Comparison of ENCODE assay signal across 9 cellular contexts in the genomic region with DNA sequence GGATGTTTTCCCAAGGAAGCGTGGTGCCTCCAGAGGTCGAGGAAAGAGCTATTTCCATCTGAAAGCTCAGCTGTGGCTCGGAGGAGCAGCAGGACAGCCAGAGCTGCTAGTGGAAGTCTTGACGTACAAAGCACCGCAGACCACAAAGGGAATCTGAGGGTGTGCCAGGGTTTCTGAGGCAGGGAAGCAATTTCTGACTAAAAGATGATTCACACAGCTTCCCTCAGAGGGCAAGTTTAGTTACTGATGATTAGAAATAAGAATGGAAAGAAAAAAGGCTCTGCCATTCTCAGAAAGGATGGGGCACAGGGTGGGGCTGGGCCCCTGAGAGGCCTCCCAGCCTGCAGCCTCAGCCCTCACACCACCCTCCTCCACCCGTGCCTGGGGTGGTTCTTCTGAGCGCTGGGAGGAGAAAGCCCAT. TPM values are rescaled to one million over a fixed set of nuclear protein-coding genes. Genes with fewer than 3 reads are reported as not detected.
DNase-seq lines count a peak whose midpoint lies in the region; ATAC-seq lines count a peak whose summit lies in the region.
"Had no signal": no experiment of that assay in that cellular context is flagged by ENCODE, and none has a peak within 500 bp of the region (broad histone marks: within the 10 kb centered on the region; RNA-seq: fewer than 3 reads in every experiment).

No MANE protein-coding gene starts in this region.

- DNase-seq in HCEC 1CT: peak; percentile 98
- DNase-seq in SW 1271 (lab: John Stamatoyannopoulos, UW): peak; percentile 44 to 72
- DNase-seq in stimulated activated CD4-positive, alpha-beta T cell treated with anti-CD3 and anti-CD28 coated beads, Interleukin-2, amount 100 ng/mL, for 24 hours: peak; percentile 60 to 69
- DNase-seq in NCI-H2171 treated with DMSO at 0.1 percent for 48 hours (lab: John Stamatoyannopoulos, UW): no peak
- DNase-seq in ecto neural progenitor cell (ENCODE audit: low spot score): no peak
- DNase-seq in NCI-H2081 (lab: John Stamatoyannopoulos, UW): no peak
- no peak for DNase-seq in middle frontal gyrus (ENCODE audit: extremely low spot score, low spot score)
- DNase-seq: naive B cell had no signal

- peak; percentile 73 for ATAC-seq in esophagus mucosa

RNA-seq across cellular contexts. Expression of a gene that starts 45.8 kb away (rescaled TPM):
- 77.4 TPM for total RNA-seq in esophagus mucosa

Comparison
In these comparisons a context has a peak if more than half of its experiments do, and no peak if none do; other contexts are left out.
1. DNase-seq: peak in HCEC 1CT (single experiment), SW 1271 (2 of 2) and stimulated activated CD4-positive, alpha-beta T cell treated with anti-CD3 and anti-CD28 coated beads, Interleukin-2, amount 100 ng/mL, for 24 hours (2 of 2); none in NCI-H2171 treated with DMSO at 0.1 percent for 48 hours (single experiment), ecto neural progenitor cell (single experiment), NCI-H2081 (0 of 2) and middle frontal gyrus (single experiment).